ENCODE assay signal across 8 cellular contexts in the genomic region with DNA sequence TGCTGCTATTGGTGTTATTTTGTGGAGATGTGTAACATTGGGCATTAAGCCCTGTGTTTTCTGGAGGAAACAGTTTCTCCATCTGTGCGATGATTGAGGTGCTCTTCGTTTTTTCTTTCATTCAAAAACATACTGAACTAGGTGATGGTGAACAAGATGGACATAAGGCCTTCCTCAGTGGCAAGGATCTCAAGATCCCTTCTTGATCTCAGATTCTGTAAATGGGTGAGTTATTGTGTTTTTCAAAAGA. TPM values are rescaled to one million over a fixed set of nuclear protein-coding genes. Genes with fewer than 3 reads are reported as not detected.
DNase-seq lines count a peak whose midpoint lies in the region; ATAC-seq and TF ChIP-seq lines count a peak whose summit lies in the region.

No MANE protein-coding gene starts in this region.

- H3K9me3 Mint-ChIP-seq in activated naive CD4-positive, alpha-beta T cell treated with anti-CD3 and anti-CD28 coated beads, Interleukin-2, amount 50 U/mL, for 24 hours, result no peaks in the 10 kb centered on the region
- no peaks in the 10 kb centered on the region for H3K9me3 Mint-ChIP-seq in activated naive CD4-positive, alpha-beta T cell treated with anti-CD3 and anti-CD28 coated beads, Interleukin-2, amount 50 U/mL, for 72 hours
- H3K9me3 Mint-ChIP-seq in activated CD8-positive, alpha-beta T cell treated with anti-CD3 and anti-CD28 coated beads for 36 hours, result no peaks in the 10 kb centered on the region
- no peaks in the 10 kb centered on the region for H3K9me3 Mint-ChIP-seq in immature natural killer cell

- peaks cover 13% of the 10 kb centered on the region for H3K4me1 Mint-ChIP-seq in activated naive CD4-positive, alpha-beta T cell treated with anti-CD3 and anti-CD28 coated beads, Interleukin-2, amount 50 U/mL, for 24 hours
- peaks cover 13% of the 10 kb centered on the region for H3K4me1 Mint-ChIP-seq in activated CD8-positive, alpha-beta T cell treated with anti-CD3 and anti-CD28 coated beads for 36 hours (ENCODE audit: low read depth)
- peaks cover 14 to 19% of the 10 kb centered on the region in 2 donors for H3K4me1 Mint-ChIP-seq in immature natural killer cell

- TF ChIP-seq CTCF in activated CD8-positive, alpha-beta T cell treated with anti-CD3 and anti-CD28 coated beads for 36 hours (IDR thresholded peaks at IDR 0.05), result no peak
- TF ChIP-seq CTCF in thyroid gland (IDR thresholded peaks at IDR 0.05), result no peak

- H3K36me3 Mint-ChIP-seq in activated naive CD4-positive, alpha-beta T cell treated with anti-CD3 and anti-CD28 coated beads, Interleukin-2, amount 50 U/mL, for 24 hours, result no peaks in the 10 kb centered on the region
- no peaks in the 10 kb centered on the region for H3K36me3 Mint-ChIP-seq in activated naive CD4-positive, alpha-beta T cell treated with anti-CD3 and anti-CD28 coated beads, Interleukin-2, amount 50 U/mL, for 72 hours
- H3K36me3 Mint-ChIP-seq in activated CD8-positive, alpha-beta T cell treated with anti-CD3 and anti-CD28 coated beads for 36 hours (ENCODE audit: low read depth), result no peaks in the 10 kb centered on the region
- no peaks in the 10 kb centered on the region for H3K36me3 Mint-ChIP-seq in immature natural killer cell

- H3K4me3 Mint-ChIP-seq in activated naive CD4-positive, alpha-beta T cell treated with anti-CD3 and anti-CD28 coated beads, Interleukin-2, amount 50 U/mL, for 24 hours, result peak overlapping the region; percentile 81
- peak overlapping the region; percentile 79 for H3K4me3 Mint-ChIP-seq in activated CD8-positive, alpha-beta T cell treated with anti-CD3 and anti-CD28 coated beads for 36 hours
- H3K4me3 Mint-ChIP-seq in immature natural killer cell, result peak overlapping the region; percentile 65 to 84 (median 80)

- intact Hi-C loops in activated CD8-positive, alpha-beta T cell treated with anti-CD3 and anti-CD28 coated beads for 36 hours (cut with micrococcal nuclease), result no loop called here
- intact Hi-C loops in thyroid gland (cut with DNase I), result no loop called here

- no peaks in the 10 kb centered on the region for H3K27me3 ChIP-seq in thyroid gland

- TF ChIP-seq POLR2A in thyroid gland (IDR thresholded peaks at IDR 0.05), result no peak

- H3K27ac Mint-ChIP-seq in activated naive CD4-positive, alpha-beta T cell treated with anti-CD3 and anti-CD28 coated beads, Interleukin-2, amount 50 U/mL, for 24 hours, result no peak overlapping the region
- H3K27ac Mint-ChIP-seq in activated naive CD4-positive, alpha-beta T cell treated with anti-CD3 and anti-CD28 coated beads, Interleukin-2, amount 50 U/mL, for 72 hours, result no peak overlapping the region
- H3K27ac Mint-ChIP-seq in activated CD8-positive, alpha-beta T cell treated with anti-CD3 and anti-CD28 coated beads for 36 hours, result peak overlapping the region; percentile 73
- peak overlapping the region in 2 of 6 donors; percentile 20 to 34 for H3K27ac Mint-ChIP-seq in immature natural killer cell

- no peaks in the 10 kb centered on the region for H3K9me3 ChIP-seq in thyroid gland

- peaks cover 3 to 5% of the 10 kb centered on the region in 2 donors for H3K4me1 ChIP-seq in thyroid gland

- H3K36me3 ChIP-seq in thyroid gland, result no peaks in the 10 kb centered on the region

- no peak overlapping the region for H3K4me3 ChIP-seq in thyroid gland (replicated peaks in 1 of 3)

- no peak for DNase-seq in activated naive CD4-positive, alpha-beta T cell treated with anti-CD3 and anti-CD28 coated beads, Interleukin-2, amount 50 U/mL, for 72 hours (ENCODE audit: low spot score in 2 of 2)
- DNase-seq in activated CD8-positive, alpha-beta T cell treated with anti-CD3 and anti-CD28 coated beads for 36 hours, result no peak
- no peak for DNase-seq in immature natural killer cell
- no peak for DNase-seq in thyroid gland
- no peak for DNase-seq in inferior parietal cortex (ENCODE audit: extremely low spot score)
- DNase-seq in amygdala (lab: John Stamatoyannopoulos, UW), result no peak
- DNase-seq in stimulated activated CD4-positive, alpha-beta T cell treated with anti-CD3 and anti-CD28 coated beads, Interleukin-4, amount 100 ng/mL, for 24 hours, result no peak

- 77 to 86% methylated on average over 2 of the region's 2 CpGs for WGBS in thyroid gland, 2 donors

- no peak for ATAC-seq in activated naive CD4-positive, alpha-beta T cell treated with anti-CD3 and anti-CD28 coated beads, Interleukin-2, amount 50 U/mL, for 72 hours
- ATAC-seq in activated CD8-positive, alpha-beta T cell treated with anti-CD3 and anti-CD28 coated beads for 36 hours, result no peak

- CTCF ChIA-PET in activated CD8-positive, alpha-beta T cell treated with anti-CD3 and anti-CD28 coated beads for 36 hours (lab: Charles Lee), result interaction anchor here (1.2 to 2.3 kb wide), 7 partner anchors 15 to 159 kb away, joined by 3 to 21 read pairs (median 4); a partner anchor contains a TSS

- POLR2A ChIA-PET in activated CD8-positive, alpha-beta T cell treated with anti-CD3 and anti-CD28 coated beads for 36 hours (lab: Charles Lee), result interaction anchor here (1.4 kb wide), 1 partner anchor 88 kb away, joined by 4 read pairs; no protein-coding TSS in a partner anchor

- H3K27me3 Mint-ChIP-seq in activated naive CD4-positive, alpha-beta T cell treated with anti-CD3 and anti-CD28 coated beads, Interleukin-2, amount 50 U/mL, for 24 hours, result peaks cover 7% of the 10 kb centered on the region
- H3K27me3 Mint-ChIP-seq in activated CD8-positive, alpha-beta T cell treated with anti-CD3 and anti-CD28 coated beads for 36 hours, result peaks cover 17% of the 10 kb centered on the region
- H3K27me3 Mint-ChIP-seq in immature natural killer cell (ENCODE audit: low read depth in 3 of 3), result peaks cover 0 to 7% (median 2%) of the 10 kb centered on the region in 3 donors

- H3K27ac ChIP-seq in thyroid gland, result peak overlapping the region in 2 of 3 donors; percentile 6 to 75

RNA-seq across cellular contexts. Expression of a gene that starts 0.8 kb away (rescaled TPM):
- total RNA-seq in activated naive CD4-positive, alpha-beta T cell treated with anti-CD3 and anti-CD28 coated beads, Interleukin-2, amount 50 U/mL, for 72 hours, result 1 to 10 TPM; 2.3 to 4.1 TPM
- 1 to 10 TPM; 2.8 to 3.1 TPM for total RNA-seq in activated CD8-positive, alpha-beta T cell treated with anti-CD3 and anti-CD28 coated beads for 36 hours
- polyA plus RNA-seq in immature natural killer cell, result 10 to 100 TPM in 1 of 3 donors, 1 to 10 TPM in 2; 1.2 to 13.9 (median 2.6) TPM
- 10 to 100 TPM; 25.4 to 31.3 (median 25.7) TPM for total RNA-seq in thyroid gland

Comparison
In these comparisons a context has a peak if more than half of its experiments do, and no peak if none do; other contexts are left out.
1. RNA of a gene that starts 0.8 kb away (total RNA-seq): 25.4 to 31.3 TPM in thyroid gland; 2.3 to 4.1 TPM in activated naive CD4-positive, alpha-beta T cell treated with anti-CD3 and anti-CD28 coated beads, Interleukin-2, amount 50 U/mL, for 72 hours and 2.8 to 3.1 TPM in activated CD8-positive, alpha-beta T cell treated with anti-CD3 and anti-CD28 coated beads for 36 hours; every median in the first group is over 4 times any median in the second.
2. Peak in every context shown above with its lines, with median percentiles within 50 percentile points of each other: H3K4me3 Mint-ChIP-seq.